7 cellular contexts compared by ENCODE assay signal in the genomic region with DNA sequence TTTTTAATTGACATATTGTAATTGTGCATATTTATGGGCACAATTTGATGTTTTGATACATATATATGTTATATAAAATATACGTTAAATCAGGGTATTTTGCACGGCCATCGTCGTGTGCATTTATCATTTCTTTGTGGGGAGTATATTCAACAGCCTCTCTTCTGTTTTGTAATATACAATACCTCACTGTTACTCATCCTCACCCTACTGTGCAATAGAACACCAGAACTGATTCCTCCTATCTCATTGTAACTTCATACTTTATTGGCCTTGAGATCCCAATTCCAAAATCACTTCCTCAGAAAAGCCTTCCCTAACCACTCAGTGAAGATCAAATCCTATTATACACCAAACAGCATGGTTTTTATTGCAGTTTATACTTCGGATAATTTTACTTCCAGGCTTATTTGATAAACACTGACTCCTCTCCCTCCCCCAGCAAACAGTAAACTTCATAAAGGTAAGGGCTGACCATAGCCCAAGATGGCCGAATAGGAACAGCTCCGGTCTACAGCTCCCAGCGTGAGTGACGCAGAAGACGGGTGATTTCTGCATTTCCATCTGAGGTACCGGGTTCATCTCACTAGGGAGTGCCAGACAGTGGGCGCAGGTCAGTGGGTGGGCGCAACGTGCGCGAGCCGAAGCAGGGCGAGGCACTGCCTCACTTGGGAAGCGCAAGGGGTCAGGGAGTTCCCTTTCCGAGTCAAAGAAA.
A peak's percentile ranks its signal among the peaks of the same experiment; 100 is the strongest.
DNase-seq lines count a peak whose midpoint lies in the region; FAIRE-seq and TF ChIP-seq lines count a peak whose summit lies in the region.
"Not testable (repeated sequence)": the region's sequence is repeated elsewhere in the genome, so short reads cannot be mapped to it uniquely, and the experiment has no call there.

No MANE protein-coding gene starts in this region.

- H3K9me3 ChIP-seq in H9 (ENCODE audit: control insufficient read depth, low read depth, low read length); NT2/D1 (ENCODE audit: insufficient read depth, low read length); H1 (ENCODE audit: insufficient read depth in 2 of 2, low read depth in 1 of 2, low read length in 1 of 2); iPS-15b (ENCODE audit: control insufficient read depth, insufficient read depth, low read length): not testable (repeated sequence)

- H4K91ac ChIP-seq in H9 (ENCODE audit: insufficient read length, low read depth, low read length); H1 (replicated peaks; ENCODE audit: insufficient read length, low read length): not testable (repeated sequence)

- CTCF ChIA-PET in H1 (lab: Charles Lee; ENCODE audit: partially characterized antibody): not testable (repeated sequence)

- H3K9ac ChIP-seq in H9 (ENCODE audit: extremely low read depth, insufficient read length, low read length); NT2/D1 (ENCODE audit: insufficient read length, low read depth); iPS-15b (ENCODE audit: low read depth, low read length): not testable (repeated sequence)
- H3K9ac ChIP-seq in H1 (replicated peaks in 1 of 4; ENCODE audit: extremely low read depth in 1 of 4, low read depth in 3 of 4, low read length in 3 of 4): 0 out of 7 replicates have a peak overlapping the region, but pooled peaks of 1 of the 4 experiments have one; percentile 5

- not testable (repeated sequence) for H3K4me2 ChIP-seq in H9 (ENCODE audit: insufficient read depth, insufficient read length, low read length); H1 (ENCODE audit: insufficient read depth in 1 of 2, low read depth in 2 of 2, low read length in 2 of 2)

- H3K9me3 Mint-ChIP-seq in H9: peaks cover 8 to 11% of the 10 kb centered on the region in 2 experiments; a peak in 4 of 5 replicates
- H3K9me3 Mint-ChIP-seq in type B pancreatic cell: not testable (repeated sequence)

- H3K27me3 ChIP-seq in H9 (ENCODE audit: insufficient read depth, low read length); NT2/D1 (ENCODE audit: insufficient read depth, insufficient read length); H1 (replicated peaks in 1 of 4; ENCODE audit: control insufficient read depth in 3 of 4, extremely low read depth in 1 of 4, insufficient read depth in 3 of 4, low read length in 3 of 4); iPS-15b (ENCODE audit: control insufficient read depth, insufficient read depth, low read length): not testable (repeated sequence)

- not testable (repeated sequence) for FAIRE-seq in H1 (lab: Jason Lieb, UNC)

- TF ChIP-seq RAD21 in H1 (IDR thresholded peaks at IDR 0.05 in 1 of 2, conservative IDR thresholded peaks at IDR 0.05 in 1 of 2; ENCODE audit: low read depth in 2 of 2, low read length in 2 of 2): not testable (repeated sequence)

- H2BK120ac ChIP-seq in H9 (ENCODE audit: low read depth, low read length, poor library complexity, severe bottlenecking): not testable (repeated sequence)
- peak overlapping the region; percentile 21 for H2BK120ac ChIP-seq in H1 (replicated peaks; ENCODE audit: low read depth, low read length)

- H2AK5ac ChIP-seq in H9 (ENCODE audit: insufficient read length, low read length); H1 (ENCODE audit: low read depth, low read length): not testable (repeated sequence)

- peak overlapping the region; percentile 1 for H3K4me3 ChIP-seq in NT2/D1 (ENCODE audit: insufficient read length, low read depth)
- peak overlapping the region in 1 of 4 experiments; percentile 31; a peak in 1 of 8 replicates for H3K4me3 ChIP-seq in H1 (ENCODE audit: extremely low read depth in 1 of 4, insufficient read depth in 2 of 4, low read depth in 3 of 4, low read length in 4 of 4)
- peak overlapping the region; percentile 6 for H3K4me3 ChIP-seq in iPS-15b (ENCODE audit: low read depth, low read length)

- not testable (repeated sequence) for H3K23ac ChIP-seq in H9 (ENCODE audit: insufficient read length, low read depth, low read length); H1 (ENCODE audit: insufficient read length)

- not testable (repeated sequence) for H2BK12ac ChIP-seq in H9 (ENCODE audit: insufficient read length, low read depth, low read length); H1 (ENCODE audit: low read depth, low read length)

- not testable (repeated sequence) for H3K27ac ChIP-seq in H9 (ENCODE audit: insufficient read length, low read depth, low read length); H1 (ENCODE audit: low read depth, low read length)

- H2BK5ac ChIP-seq in H9 (ENCODE audit: insufficient read length, low read length); H1 (ENCODE audit: low read depth, low read length): not testable (repeated sequence)

- not testable (repeated sequence) for H4K5ac ChIP-seq in H9 (ENCODE audit: insufficient read length, low read depth, low read length); H1 (ENCODE audit: insufficient read length, low read depth, low read length)

- H3K18ac ChIP-seq in H9 (ENCODE audit: insufficient read length, low read depth, low read length); H1 (ENCODE audit: extremely low read depth, low read length): not testable (repeated sequence)

- H3K23me2 ChIP-seq in H9 (ENCODE audit: insufficient read length, low read depth, low read length, poor library complexity, severe bottlenecking); H1 (ENCODE audit: low read depth, low read length): not testable (repeated sequence)

- H3K4me3 Mint-ChIP-seq in H9 (peak overlapping the region; percentile 51 to 61; a peak in 4 of 5 replicates), type B pancreatic cell (peak overlapping the region; percentile 1)

- not testable (repeated sequence) for H3K36me3 ChIP-seq in NT2/D1 (ENCODE audit: insufficient read depth, insufficient read length, low read length); H1 (ENCODE audit: control insufficient read depth in 2 of 4, insufficient read depth in 4 of 4, low read length in 3 of 4); iPS-15b (ENCODE audit: control insufficient read depth, insufficient read depth, low read length)

- H3K79me2 ChIP-seq in H9 (ENCODE audit: insufficient read depth, low read length); H1 (ENCODE audit: control insufficient read depth in 1 of 2, insufficient read depth in 2 of 2, low read length in 2 of 2): not testable (repeated sequence)

- H2AFZ ChIP-seq in H9 (ENCODE audit: low read length): not testable (repeated sequence)
- H2AFZ ChIP-seq in H1 (ENCODE audit: low read length): peak overlapping the region; percentile 79; the same call in 1 of the 2 replicates

- TF ChIP-seq CTCF in H9 (conservative IDR thresholded peaks at IDR 0.05); H1 (IDR thresholded peaks at IDR 0.05; ENCODE audit: control extremely low read depth in 1 of 3, insufficient read depth in 1 of 3, low read depth in 1 of 3, low read length in 3 of 3); type B pancreatic cell (conservative IDR thresholded peaks at IDR 0.05): not testable (repeated sequence)

- H3K56ac ChIP-seq in H9 (ENCODE audit: insufficient read length, low read depth, low read length); H1 (replicated peaks; ENCODE audit: insufficient read length, low read depth, low read length): not testable (repeated sequence)

- not testable (repeated sequence) for H3T11ph ChIP-seq in H9 (ENCODE audit: low read length)

- DNase-seq in ELF-1 (ENCODE audit: low read depth, low spot score) (peak; percentile 30), NCI-H510A treated with DMSO at 0.1 percent for 48 hours (lab: John Stamatoyannopoulos, UW) (peak; percentile 1), H1 (ENCODE audit: low read depth in 1 of 2, low spot score in 2 of 2) (peak in 1 of 2 experiments; percentile 54)
- DNase-seq in H9; NT2/D1 (ENCODE audit: low read depth, low spot score); type B pancreatic cell (ENCODE audit: extremely low spot score, unreplicated experiment): not testable (repeated sequence)

- not testable (repeated sequence) for H2BK20ac ChIP-seq in H9 (ENCODE audit: low read depth, low read length, poor library complexity, severe bottlenecking); H1 (ENCODE audit: low read length)

- H3K27me3 Mint-ChIP-seq in H9 (ENCODE audit: low read depth); type B pancreatic cell: not testable (repeated sequence)

- not testable (repeated sequence) for H4K8ac ChIP-seq in H9 (replicated peaks; ENCODE audit: insufficient read length, low read depth, low read length); H1 (ENCODE audit: extremely low read depth, insufficient read depth, low read length)

- WGBS in H9 (ENCODE audit: extremely low coverage, insufficient read length, low lambda C conversion rate): no CpG with 5 or more reads among the region's 20 CpGs
- WGBS in H1 (ENCODE audit: extremely low coverage in 1 of 2, insufficient coverage in 1 of 2, insufficient read length in 1 of 2, insufficient replicate concordance in 2 of 2, low coverage in 1 of 2, low lambda C conversion rate in 2 of 2, missing lambda C conversion rate in 1 of 2), 2 experiments: 83% methylated on average over 18 of the region's 20 CpGs; no CpG with 5 or more reads in 1 of the 2 experiments

- not testable (repeated sequence) for TF ChIP-seq POLR2A in H1 (IDR thresholded peaks at IDR 0.05; ENCODE audit: control extremely low read depth in 1 of 2, low read depth in 2 of 2, low read length in 2 of 2)

- not testable (repeated sequence) for H3K4ac ChIP-seq in H9 (ENCODE audit: low read depth, low read length); H1 (replicated peaks; ENCODE audit: insufficient read length, low read depth, low read length)

- H3K36me3 Mint-ChIP-seq in H9 (ENCODE audit: insufficient read depth in 1 of 3, low read depth in 3 of 3): peaks cover 2 to 11% (median 8%) of the 10 kb centered on the region in 3 experiments; a peak in 6 of 7 replicates
- H3K36me3 Mint-ChIP-seq in type B pancreatic cell: not testable (repeated sequence)

- peak overlapping the region in 2 of 3 experiments; percentile 16 to 93; a peak in 3 of 7 replicates for H3K27ac Mint-ChIP-seq in H9
- not testable (repeated sequence) for H3K27ac Mint-ChIP-seq in type B pancreatic cell

- not testable (repeated sequence) for H4K20me1 ChIP-seq in H9 (ENCODE audit: control insufficient read depth, insufficient read depth, insufficient read length); H1 (replicated peaks in 1 of 2; ENCODE audit: control insufficient read depth in 1 of 2, insufficient read depth in 2 of 2, low read length in 2 of 2)

- not testable (repeated sequence) for H3K79me1 ChIP-seq in H9 (ENCODE audit: insufficient read depth, low read depth, low read length, poor library complexity, severe bottlenecking); H1 (ENCODE audit: low read depth, low read length)

- H2BK15ac ChIP-seq in H9 (ENCODE audit: low read depth, low read length); H1 (ENCODE audit: low read length): not testable (repeated sequence)

- POLR2A ChIA-PET in H1 (lab: Charles Lee; ENCODE audit: partially characterized antibody): not testable (repeated sequence)

- H3K14ac ChIP-seq in H9 (ENCODE audit: insufficient read depth, low read length); H1 (ENCODE audit: insufficient read length): not testable (repeated sequence)

- not testable (repeated sequence) for H3K4me1 ChIP-seq in H9 (ENCODE audit: insufficient read depth, low read length); NT2/D1 (ENCODE audit: insufficient read depth, insufficient read length); H1 (replicated peaks in 1 of 4; ENCODE audit: control insufficient read depth in 3 of 4, insufficient read depth in 4 of 4, low read length in 3 of 4); iPS-15b (ENCODE audit: control insufficient read depth, insufficient read depth, low read length)

- not testable (repeated sequence) for TF ChIP-seq EP300 in H1 (IDR thresholded peaks at IDR 0.05; ENCODE audit: borderline replicate concordance in 1 of 2, low read depth in 2 of 2, low read length in 2 of 2)

- peaks cover 5 to 10% of the 10 kb centered on the region in 2 experiments; a peak in 3 of 4 replicates for H3K4me1 Mint-ChIP-seq in H9
- not testable (repeated sequence) for H3K4me1 Mint-ChIP-seq in type B pancreatic cell (ENCODE audit: unreplicated experiment)
